In the genomic region with DNA sequence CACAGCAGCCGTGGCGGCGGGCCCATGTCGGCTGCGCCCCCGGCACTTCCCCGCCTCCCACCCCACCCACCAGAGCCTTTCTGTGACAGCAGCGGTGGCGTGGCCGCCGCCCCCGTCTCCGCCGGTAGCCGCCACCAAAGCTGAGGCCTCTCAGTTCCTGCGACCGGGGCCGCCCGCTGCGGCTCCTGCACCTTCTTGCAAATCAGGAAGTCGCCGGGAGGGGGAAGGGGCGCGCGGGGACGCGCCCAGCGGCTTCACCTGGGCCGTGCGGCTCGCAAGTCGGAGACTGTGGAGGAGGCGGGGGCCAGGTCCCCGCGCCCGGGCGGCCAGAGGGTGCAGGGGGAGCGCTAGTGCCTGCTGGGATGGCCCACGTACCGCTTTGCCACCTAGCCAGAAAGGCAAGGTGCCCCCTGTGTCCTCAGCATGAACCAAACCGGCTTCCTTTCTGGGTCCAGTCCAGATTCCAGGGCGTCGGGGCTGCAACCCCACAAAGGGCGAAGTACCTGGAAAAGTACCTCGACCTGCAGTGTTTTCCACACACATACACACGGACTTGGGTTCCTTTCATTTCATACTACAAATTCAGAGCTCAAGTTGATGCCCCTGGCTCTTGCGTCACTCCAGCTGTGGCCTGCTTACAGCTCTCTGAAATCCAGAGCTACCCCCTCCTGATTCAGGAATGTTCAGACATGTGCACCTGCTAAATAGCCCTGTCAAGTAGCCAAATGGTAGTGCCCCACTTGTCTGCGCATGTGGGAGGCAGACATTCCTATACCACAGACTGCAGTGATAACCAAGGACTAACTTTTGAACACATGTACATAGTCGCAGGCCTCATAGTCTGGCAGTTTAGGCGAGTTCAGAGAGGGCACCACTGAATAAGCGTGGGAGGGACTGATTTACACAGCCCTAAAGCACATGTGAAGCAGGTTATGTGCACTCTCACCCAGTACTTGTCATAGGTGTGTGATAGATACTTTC, we compare ENCODE assay signal across 8 cellular contexts. TPM values are rescaled to one million over a fixed set of nuclear protein-coding genes. Genes with fewer than 3 reads are reported as not detected.
DNase-seq lines count a peak whose midpoint lies in the region; ATAC-seq and TF ChIP-seq lines count a peak whose summit lies in the region.

A gene with protein sequence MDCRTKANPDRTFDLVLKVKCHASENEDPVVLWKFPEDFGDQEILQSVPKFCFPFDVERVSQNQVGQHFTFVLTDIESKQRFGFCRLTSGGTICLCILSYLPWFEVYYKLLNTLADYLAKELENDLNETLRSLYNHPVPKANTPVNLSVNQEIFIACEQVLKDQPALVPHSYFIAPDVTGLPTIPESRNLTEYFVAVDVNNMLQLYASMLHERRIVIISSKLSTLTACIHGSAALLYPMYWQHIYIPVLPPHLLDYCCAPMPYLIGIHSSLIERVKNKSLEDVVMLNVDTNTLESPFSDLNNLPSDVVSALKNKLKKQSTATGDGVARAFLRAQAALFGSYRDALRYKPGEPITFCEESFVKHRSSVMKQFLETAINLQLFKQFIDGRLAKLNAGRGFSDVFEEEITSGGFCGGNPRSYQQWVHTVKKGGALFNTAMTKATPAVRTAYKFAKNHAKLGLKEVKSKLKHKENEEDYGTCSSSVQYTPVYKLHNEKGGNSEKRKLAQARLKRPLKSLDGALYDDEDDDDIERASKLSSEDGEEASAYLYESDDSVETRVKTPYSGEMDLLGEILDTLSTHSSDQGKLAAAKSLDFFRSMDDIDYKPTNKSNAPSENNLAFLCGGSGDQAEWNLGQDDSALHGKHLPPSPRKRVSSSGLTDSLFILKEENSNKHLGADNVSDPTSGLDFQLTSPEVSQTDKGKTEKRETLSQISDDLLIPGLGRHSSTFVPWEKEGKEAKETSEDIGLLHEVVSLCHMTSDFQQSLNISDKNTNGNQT (minus strand): TSS at position 199 of the 981 bp plus-strand sequence. CDS start 325 bp downstream, outside the sequence.

- peak within 1 kb of the TSS; percentile 75 to 86 (median 79) for H3K27ac ChIP-seq in BLaER1 treated with 17β-estradiol and CSF1 and Interleukin-3, amounts not matched to agents 10 nM and 100 nM
- peak within 1 kb of the TSS; percentile 94 for H3K27ac ChIP-seq in OCI-LY1 (ENCODE audit: low read depth, low read length, poor library complexity, severe bottlenecking)

- H2AFZ ChIP-seq in OCI-LY1 (ENCODE audit: low read length) = peak within 1 kb of the TSS; percentile 92

- H3K79me2 ChIP-seq in OCI-LY1 (ENCODE audit: insufficient read depth, low read length) = peaks cover 34% of the 10 kb centered on the region

- DNase-seq in activated T-cell treated with anti-CD3 and anti-CD28 coated beads for 24 hours (ENCODE audit: low read depth) = peak; percentile 69
- peak; percentile 88 for DNase-seq in naive B cell

- peaks cover 29 to 55% (median 46%) of the 10 kb centered on the region in 10 experiments for H3K4me1 ChIP-seq in BLaER1 treated with 17β-estradiol and CSF1 and Interleukin-3, amounts not matched to agents 10 nM and 100 nM
- peaks cover 52% of the 10 kb centered on the region for H3K4me1 ChIP-seq in OCI-LY1 (ENCODE audit: insufficient read depth, low read length, severe bottlenecking)

- no peaks in the 10 kb centered on the region for H3K9me2 ChIP-seq in OCI-LY1 (ENCODE audit: low read depth, low read length)

- TF ChIP-seq CTCF in OCI-LY1 (IDR thresholded peaks at IDR 0.05; ENCODE audit: low read length) = peak; percentile 32

- H3K4me2 ChIP-seq in BLaER1 treated with 17β-estradiol and CSF1 and Interleukin-3, amounts not matched to agents 10 nM and 100 nM = peak within 1 kb of the TSS; percentile 83 to 96 (median 94)
- H3K4me2 ChIP-seq in OCI-LY1 (ENCODE audit: low read length) = peak within 1 kb of the TSS; percentile 81

- H3K9ac ChIP-seq in BLaER1 treated with 17β-estradiol and CSF1 and Interleukin-3, amounts not matched to agents 10 nM and 100 nM = peak within 1 kb of the TSS; percentile 79 to 92 (median 85)
- peak within 1 kb of the TSS; percentile 86 for H3K9ac ChIP-seq in OCI-LY1 (ENCODE audit: low read length)

- peak within 1 kb of the TSS; percentile 64 to 85 (median 79) for H3K4me3 ChIP-seq in BLaER1 treated with 17β-estradiol and CSF1 and Interleukin-3, amounts not matched to agents 10 nM and 100 nM
- peak within 1 kb of the TSS; percentile 79 for H3K4me3 ChIP-seq in OCI-LY1 (ENCODE audit: low read depth, low read length, poor library complexity, severe bottlenecking)

- peaks cover 14 to 50% (median 42%) of the 10 kb centered on the region in 11 experiments for H3K27me3 ChIP-seq in BLaER1 treated with 17β-estradiol and CSF1 and Interleukin-3, amounts not matched to agents 10 nM and 100 nM
- no peaks in the 10 kb centered on the region for H3K27me3 ChIP-seq in OCI-LY1 (ENCODE audit: insufficient read depth, low read length)

- peaks cover 0 to 6% (median 0%) of the 10 kb centered on the region in 11 experiments; a peak in 3 of 22 replicates for H3K9me3 ChIP-seq in BLaER1 treated with 17β-estradiol and CSF1 and Interleukin-3, amounts not matched to agents 10 nM and 100 nM (replicated peaks in 1 of 11)
- peaks cover 3% of the 10 kb centered on the region; the same call in 1 of the 2 replicates for H3K9me3 ChIP-seq in OCI-LY1 (ENCODE audit: low read length)

- peak within 1 kb of the TSS; percentile 77 to 95 (median 88) for H3K4me3 Mint-ChIP-seq in naive B cell
- peak within 1 kb of the TSS; percentile 89 for H3K4me3 Mint-ChIP-seq in stimulated activated memory B cell treated with anti-CD40 and anti-IgM and Interleukin-4, amounts not matched to agents 10 μg/mL and 1 μg/mL and 100 μg/mL, for 72 hours

- ATAC-seq in GM19328 (IDR thresholded peaks at IDR 0.05; ENCODE audit: unreplicated experiment) = peak; percentile 59
- ATAC-seq in HG03460 (IDR thresholded peaks at IDR 0.05; ENCODE audit: unreplicated experiment) = peak; percentile 72
- ATAC-seq in esophagus mucosa = peak; percentile 93
- ATAC-seq in naive B cell (ENCODE audit: low read depth in 2 of 2) = peak; percentile 76 to 78
- ATAC-seq in stimulated activated memory B cell treated with anti-CD40 and anti-IgM and Interleukin-4, amounts not matched to agents 10 μg/mL and 1 μg/mL and 100 μg/mL, for 72 hours = peak; percentile 85

- no peaks in the 10 kb centered on the region for H3K36me3 ChIP-seq in BLaER1 treated with 17β-estradiol and CSF1 and Interleukin-3, amounts not matched to agents 10 nM and 100 nM
- 0 out of 2 replicates have a peak, but pooled peaks cover 6% of the 10 kb centered on the region for H3K36me3 ChIP-seq in OCI-LY1 (ENCODE audit: insufficient read depth, low read length)

- peaks cover 3% of the 10 kb centered on the region; the same call in 1 of the 2 replicates for H3F3A ChIP-seq in OCI-LY1 (ENCODE audit: insufficient read depth, low read length)

- peak within 1 kb of the TSS; percentile 82 to 96 (median 93) for H3K27ac Mint-ChIP-seq in naive B cell
- H3K27ac Mint-ChIP-seq in stimulated activated memory B cell treated with anti-CD40 and anti-IgM and Interleukin-4, amounts not matched to agents 10 μg/mL and 1 μg/mL and 100 μg/mL, for 72 hours = peak within 1 kb of the TSS; percentile 98

- H3K4me1 Mint-ChIP-seq in naive B cell = peaks cover 38 to 47% (median 45%) of the 10 kb centered on the region in 3 donors
- peaks cover 60% of the 10 kb centered on the region for H3K4me1 Mint-ChIP-seq in stimulated activated memory B cell treated with anti-CD40 and anti-IgM and Interleukin-4, amounts not matched to agents 10 μg/mL and 1 μg/mL and 100 μg/mL, for 72 hours

- H4K20me1 ChIP-seq in BLaER1 treated with 17β-estradiol and CSF1 and Interleukin-3, amounts not matched to agents 10 nM and 100 nM = peaks cover 0 to 7% (median 0%) of the 10 kb centered on the region in 11 experiments; a peak in 1 of 22 replicates
- no peaks in the 10 kb centered on the region for H4K20me1 ChIP-seq in OCI-LY1 (ENCODE audit: insufficient read depth, low read length)

- H3K36me3 Mint-ChIP-seq in naive B cell = no peaks in the 10 kb centered on the region
- H3K36me3 Mint-ChIP-seq in stimulated activated memory B cell treated with anti-CD40 and anti-IgM and Interleukin-4, amounts not matched to agents 10 μg/mL and 1 μg/mL and 100 μg/mL, for 72 hours = peaks cover 12% of the 10 kb centered on the region

- H3K9me3 Mint-ChIP-seq in naive B cell = peaks cover 0 to 3% (median 0%) of the 10 kb centered on the region in 7 donors
- H3K9me3 Mint-ChIP-seq in stimulated activated memory B cell treated with anti-CD40 and anti-IgM and Interleukin-4, amounts not matched to agents 10 μg/mL and 1 μg/mL and 100 μg/mL, for 72 hours = no peaks in the 10 kb centered on the region

- H3K27me3 Mint-ChIP-seq in naive B cell = no peaks in the 10 kb centered on the region
- H3K27me3 Mint-ChIP-seq in stimulated activated memory B cell treated with anti-CD40 and anti-IgM and Interleukin-4, amounts not matched to agents 10 μg/mL and 1 μg/mL and 100 μg/mL, for 72 hours = no peaks in the 10 kb centered on the region

RNA-seq across cellular contexts. Expression of the gene that starts here (rescaled TPM):
- 15.2 TPM for total RNA-seq in esophagus mucosa
- polyA plus RNA-seq in naive B cell (ENCODE audit: low read depth in 6 of 6) = 1 to 10 TPM; 3.3 to 6.2 (median 5.4) TPM

Comparison
In these comparisons a context has a peak if more than half of its experiments do, and no peak if none do; other contexts are left out.
1. Peak in every context shown above with its lines: DNase-seq, ATAC-seq, H3K4me3 ChIP-seq and H3K27ac ChIP-seq.